In genomic region chr13:32261567-32261966, GRCh38 we compare ENCODE assay signal across 9 cellular contexts. TPM values are rescaled to one million over a fixed set of nuclear protein-coding genes. Genes with fewer than 3 reads are reported as not detected.
A peak's percentile ranks its signal among the peaks of the same experiment; 100 is the strongest.
DNase-seq lines count a peak whose midpoint lies in the region; ATAC-seq and TF ChIP-seq lines count a peak whose summit lies in the region.
"Had no signal": no experiment of that assay in that cellular context is flagged by ENCODE, and none has a peak within 500 bp of the region (broad histone marks: within the 10 kb centered on the region; RNA-seq: fewer than 3 reads in every experiment).

No MANE protein-coding gene starts in this region.

- in situ Hi-C loops in GM13977 (cut with MboI; ENCODE audit: low pct_unique_long_range_greater_than_20kb, low sequenced_read_pairs, unreplicated experiment) = no loop called here

- H3K27ac ChIP-seq in foreskin keratinocyte = no peak overlapping the region
- H3K27ac ChIP-seq: SK-N-MC had no signal

- peak; percentile 38 for DNase-seq in COLO829 (ENCODE audit: low spot score)
- peak in 1 of 2 donors; percentile 76 for DNase-seq in foreskin keratinocyte
- peak; percentile 61 for DNase-seq in omental fat pad (ENCODE audit: low spot score)
- no peak for DNase-seq in activated naive CD4-positive, alpha-beta T cell treated with anti-CD3 and anti-CD28 coated beads, Interleukin-2, amount 50 U/mL, for 72 hours (ENCODE audit: low spot score in 2 of 2)
- no peak for DNase-seq in GDM1 (lab: John Stamatoyannopoulos, UW)
- no peak for DNase-seq in GM13977 (ENCODE audit: low spot score)
- DNase-seq in NCI-H526 treated with DMSO at 0.1 percent for 48 hours (lab: John Stamatoyannopoulos, UW) = no peak

- ATAC-seq in SK-N-SH treated with all-trans-retinoic acid at 6 μM for 48 hours (peak; percentile 94), foreskin keratinocyte (peak; percentile 90), omental fat pad (ENCODE audit: low FRiP score) (peak; percentile 94)
- ATAC-seq in activated naive CD4-positive, alpha-beta T cell treated with anti-CD3 and anti-CD28 coated beads, Interleukin-2, amount 50 U/mL, for 72 hours = no peak

- H3K4me1 ChIP-seq in foreskin keratinocyte = peaks cover 10% of the 10 kb centered on the region

- no peaks in the 10 kb centered on the region for H3K9me3 Mint-ChIP-seq in activated naive CD4-positive, alpha-beta T cell treated with anti-CD3 and anti-CD28 coated beads, Interleukin-2, amount 50 U/mL, for 72 hours

- no peak overlapping the region for H3K27ac Mint-ChIP-seq in activated naive CD4-positive, alpha-beta T cell treated with anti-CD3 and anti-CD28 coated beads, Interleukin-2, amount 50 U/mL, for 72 hours

- no peak for TF ChIP-seq CTCF in foreskin keratinocyte (conservative IDR thresholded peaks at IDR 0.05)
- TF ChIP-seq CTCF in omental fat pad (IDR thresholded peaks at IDR 0.05) = no peak
- TF ChIP-seq CTCF in GM13977 (IDR thresholded peaks at IDR 0.05; ENCODE audit: extremely low read depth, insufficient read depth, missing control alignments) = no peak

- H3K27me3 ChIP-seq in foreskin keratinocyte = no peaks in the 10 kb centered on the region

- no peaks in the 10 kb centered on the region for H3K36me3 Mint-ChIP-seq in activated naive CD4-positive, alpha-beta T cell treated with anti-CD3 and anti-CD28 coated beads, Interleukin-2, amount 50 U/mL, for 72 hours

TF ChIP-seq in SK-N-SH treated with all-trans-retinoic acid at 6 μM for 48 hours, 23 proteins besides CTCF, POLR2A, EP300 and RAD21:
- TF ChIP-seq POU6F1 (CRISPR knock-in tag; IDR thresholded peaks at IDR 0.05; ENCODE audit: borderline replicate concordance, low read depth) (no peak), ISL1 (CRISPR knock-in tag; IDR thresholded peaks at IDR 0.05) (peak; percentile 38; the same call in 1 of the 2 replicates)

RNA-seq across cellular contexts. Expression of gene ZAR1L, which starts 53.6 kb away (rescaled TPM):
- total RNA-seq in foreskin keratinocyte (not detected in 2 replicates), omental fat pad (not detected)
- polyA plus RNA-seq in foreskin keratinocyte = not detected in 2 replicates
- total RNA-seq in activated naive CD4-positive, alpha-beta T cell treated with anti-CD3 and anti-CD28 coated beads, Interleukin-2, amount 50 U/mL, for 72 hours = not detected

RNA-seq across cellular contexts. Expression of gene BRCA2, which starts 53.7 kb away (rescaled TPM):
- total RNA-seq in foreskin keratinocyte = 14.1 and 15.2 TPM in 2 replicates
- 1.6 and 2.3 TPM in 2 replicates for polyA plus RNA-seq in foreskin keratinocyte
- 1 to 10 TPM; 2.0 to 3.3 (median 2.5) TPM for total RNA-seq in omental fat pad
- total RNA-seq in activated naive CD4-positive, alpha-beta T cell treated with anti-CD3 and anti-CD28 coated beads, Interleukin-2, amount 50 U/mL, for 72 hours = 10 to 100 TPM; 30.8 to 36.1 TPM

Comparison
In these comparisons a context has a peak if more than half of its experiments do, and no peak if none do; other contexts are left out.
1. DNase-seq: peak in COLO829 (single experiment) and omental fat pad (single experiment); none in activated naive CD4-positive, alpha-beta T cell treated with anti-CD3 and anti-CD28 coated beads, Interleukin-2, amount 50 U/mL, for 72 hours (0 of 2), GDM1 (single experiment), GM13977 (single experiment) and NCI-H526 treated with DMSO at 0.1 percent for 48 hours (single experiment).
2. ATAC-seq: peak in SK-N-SH treated with all-trans-retinoic acid at 6 μM for 48 hours (single experiment), foreskin keratinocyte (single experiment) and omental fat pad (single experiment); none in activated naive CD4-positive, alpha-beta T cell treated with anti-CD3 and anti-CD28 coated beads, Interleukin-2, amount 50 U/mL, for 72 hours (0 of 2).